ENCODE assay signal across 15 cellular contexts in genomic region chr15:82942691-82943090, GRCh38. TPM values are rescaled to one million over a fixed set of nuclear protein-coding genes. Genes with fewer than 3 reads are reported as not detected.
DNase-seq lines count a peak whose midpoint lies in the region; TF ChIP-seq lines count a peak whose summit lies in the region.
"Had no signal": no experiment of that assay in that cellular context is flagged by ENCODE, and none has a peak within 500 bp of the region (broad histone marks: within the 10 kb centered on the region; RNA-seq: fewer than 3 reads in every experiment).

No MANE protein-coding gene starts in this region.

- H3K4me3 ChIP-seq in spleen, result no peak overlapping the region
- H3K4me3 ChIP-seq: gastroesophageal sphincter, GM12878 had no signal

- peaks cover 0 to 15% (median 0%) of the 10 kb centered on the region in 6 donors for H3K4me1 ChIP-seq in spleen
- H3K4me1 ChIP-seq: gastroesophageal sphincter had no signal

- intact Hi-C loops in spleen (cut with DNase I; ENCODE audit: low total_unique reads), result no loop called here

- 78 to 91% (median 89%) methylated on average over 8 of the region's 8 CpGs for WGBS in spleen, 5 donors

- DNase-seq in H4 (ENCODE audit: low spot score), result peak; percentile 79
- DNase-seq in RPMI7951 (ENCODE audit: low read depth), result peak; percentile 90
- peak; percentile 9 for DNase-seq in iris pigment epithelial cell (ENCODE audit: low read depth)
- DNase-seq in spleen, result peak; percentile 10
- no peak for DNase-seq in activated gamma-delta T cell treated with Interleukin-2 at 50 U/mL for 16 hours
- DNase-seq in GM19240 (ENCODE audit: insufficient read length, low spot score), result no peak
- DNase-seq in mesenteric fat pad (ENCODE audit: low spot score), result no peak
- DNase-seq in amniotic stem cell (lab: John Stamatoyannopoulos, UW), result no peak
- DNase-seq: activated CD4-positive, alpha-beta memory T cell treated with anti-CD3 and anti-CD28 coated beads, Interleukin-2, amount 10 ng/mL, durations not matched to agents 7 days and 5 days; activated gamma-delta T cell; COR-L47; NCI-H1436; stimulated activated naive CD4-positive, alpha-beta T cell treated with Interleukin-2 at 50 U/mL for 16 hours had no signal

- H3K27me3 ChIP-seq in spleen (replicated peaks in 1 of 7), result no peaks in the 10 kb centered on the region
- H3K27me3 ChIP-seq: gastroesophageal sphincter had no signal

- no peaks in the 10 kb centered on the region for H3K36me3 ChIP-seq in spleen
- H3K36me3 ChIP-seq: gastroesophageal sphincter had no signal

- no peak for TF ChIP-seq POLR2A in spleen (IDR thresholded peaks at IDR 0.05)

- no peaks in the 10 kb centered on the region for H3K9me3 ChIP-seq in spleen
- H3K9me3 ChIP-seq: gastroesophageal sphincter had no signal

- no peak overlapping the region for H3K27ac ChIP-seq in spleen
- H3K27ac ChIP-seq: gastroesophageal sphincter had no signal

- TF ChIP-seq CTCF in spleen (IDR thresholded peaks at IDR 0.05 in 8 of 11, conservative IDR thresholded peaks at IDR 0.05 in 3 of 11), result no peak

RNA-seq across cellular contexts. Expression of gene HOMER2, which starts 9.8 kb away (rescaled TPM):
- 16.0 and 25.2 TPM in 2 replicates for total RNA-seq in H4 (2014; rRNA removed; shearing (Covaris generic))
- 20.4 and 26.9 TPM in 2 replicates for total RNA-seq in RPMI7951 (2014; rRNA removed; shearing (Covaris generic))
- total RNA-seq in spleen (10 to 100 TPM in 6 of 7 donors, 1 to 10 TPM in 1; 4.3 to 24.3 (median 12.8) TPM), mesenteric fat pad (2.9 TPM)
- 1 to 10 TPM; 2.1 to 5.4 (median 2.2) TPM for polyA plus RNA-seq in spleen

RNA-seq across cellular contexts. Expression of gene RAMAC, which starts 43.3 kb away (rescaled TPM):
- total RNA-seq in H4 (2014; rRNA removed; shearing (Covaris generic)), result 47.9 and 54.5 TPM in 2 replicates
- total RNA-seq in RPMI7951 (2014; rRNA removed; shearing (Covaris generic)), result 64.4 and 66.1 TPM in 2 replicates
- total RNA-seq in spleen (10 to 100 TPM; 12.8 to 19.4 (median 15.2) TPM), mesenteric fat pad (14.1 TPM)
- polyA plus RNA-seq in spleen, result 10 to 100 TPM; 18.0 to 22.4 (median 20.7) TPM

Comparison
In these comparisons a context has a peak if more than half of its experiments do, and no peak if none do; other contexts are left out.
1. DNase-seq: peak in H4 (single experiment), RPMI7951 (single experiment), iris pigment epithelial cell (single experiment) and spleen (single experiment); none in activated gamma-delta T cell treated with Interleukin-2 at 50 U/mL for 16 hours (single experiment), GM19240 (single experiment), mesenteric fat pad (single experiment) and amniotic stem cell (single experiment).